10 cellular contexts compared by ENCODE assay signal in the genomic region with DNA sequence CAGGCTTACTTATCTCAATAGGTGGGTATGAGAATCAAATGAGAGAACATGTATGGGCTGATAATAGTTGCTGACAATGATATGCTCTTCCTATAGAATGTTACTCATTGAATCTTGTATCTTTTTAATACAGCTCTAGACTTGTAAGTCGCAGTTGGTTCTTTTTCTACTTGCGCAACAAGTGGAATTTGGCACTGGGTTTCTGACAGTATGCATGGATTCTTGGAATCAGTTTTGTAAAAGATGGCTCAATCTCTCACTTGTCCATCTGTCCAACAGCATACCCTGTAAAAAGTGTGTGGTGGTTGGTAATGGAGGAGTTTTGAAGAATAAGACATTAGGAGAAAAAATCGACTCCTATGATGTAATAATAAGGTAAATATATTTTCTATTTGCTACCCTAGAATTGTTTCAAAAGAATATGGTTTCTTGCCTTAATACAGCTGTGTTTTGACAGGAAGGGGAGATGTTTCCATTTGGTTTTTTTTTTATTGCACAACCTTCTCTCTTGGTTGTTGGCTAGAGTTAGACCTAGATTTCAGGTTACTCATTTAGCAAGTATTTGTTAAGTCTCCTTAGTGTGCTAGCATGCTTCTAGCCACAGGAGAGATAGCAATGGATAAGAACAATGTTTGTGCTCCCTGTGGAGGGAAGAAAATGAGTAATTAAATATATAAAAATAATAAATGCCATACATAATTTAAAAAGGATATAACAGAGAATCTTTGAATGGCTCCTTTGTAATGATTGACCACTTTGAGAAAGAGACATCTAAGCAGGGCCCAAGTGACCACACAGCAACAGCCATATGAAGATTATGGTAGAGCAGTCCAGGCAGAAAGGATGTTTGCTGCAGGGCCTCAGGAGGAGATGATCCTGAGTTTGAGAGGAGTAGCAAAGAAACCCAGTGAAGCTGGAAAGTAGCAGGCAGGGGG. TPM values are rescaled to one million over a fixed set of nuclear protein-coding genes. Genes with fewer than 3 reads are reported as not detected.
A peak's percentile ranks its signal among the peaks of the same experiment; 100 is the strongest.
DNase-seq lines count a peak whose midpoint lies in the region; ATAC-seq and TF ChIP-seq lines count a peak whose summit lies in the region.
"Had no signal": no experiment of that assay in that cellular context is flagged by ENCODE, and none has a peak within 500 bp of the region (broad histone marks: within the 10 kb centered on the region; RNA-seq: fewer than 3 reads in every experiment).

No MANE protein-coding gene starts in this region.

- peak overlapping the region; percentile 49 for H3K27ac Mint-ChIP-seq in activated T-helper 1 cell treated with anti-CD3 and anti-CD28 coated beads, Interleukin-12 subunit alpha, Interleukin-12 subunit beta, Interleukin-2, Interleukin-4 antibody, amounts not matched to agents 30 ng/mL and 10 ng/mL and 1 ng/mL, durations not matched to agents 14 hours and 24 hours and 36 hours
- H3K27ac Mint-ChIP-seq: activated naive CD4-positive, alpha-beta T cell treated with anti-CD3 and anti-CD28 coated beads, Interleukin-2, amount 10 ng/mL, durations not matched to agents 7 days and 5 days had no signal

- TF ChIP-seq CTCF in left ventricle myocardium inferior (IDR thresholded peaks at IDR 0.05; ENCODE audit: borderline replicate concordance) (no peak), suprapubic skin (IDR thresholded peaks at IDR 0.05) (no peak), GM10248 (IDR thresholded peaks at IDR 0.05; ENCODE audit: control extremely low read depth, extremely low read depth, low read depth, missing control alignments) (no peak)

- TF ChIP-seq POLR2A in suprapubic skin (IDR thresholded peaks at IDR 0.05), result no peak

- POLR2A ChIA-PET in GM10248 (lab: Yijun Ruan, JAX), result no interaction called here

- WGBS in suprapubic skin, result 65% methylated on average over 3 of the region's 3 CpGs

- H3K4me3 Mint-ChIP-seq in activated T-helper 1 cell treated with anti-CD3 and anti-CD28 coated beads, Interleukin-12 subunit alpha, Interleukin-12 subunit beta, Interleukin-2, Interleukin-4 antibody, amounts not matched to agents 30 ng/mL and 10 ng/mL and 1 ng/mL, durations not matched to agents 14 hours and 24 hours and 36 hours, result no peak overlapping the region
- H3K4me3 Mint-ChIP-seq: activated naive CD4-positive, alpha-beta T cell treated with anti-CD3 and anti-CD28 coated beads, Interleukin-2, amount 10 ng/mL, durations not matched to agents 7 days and 5 days; nephron had no signal

- H3K4me3 ChIP-seq in left ventricle myocardium inferior, result no peak overlapping the region
- no peak overlapping the region for H3K4me3 ChIP-seq in suprapubic skin

- ATAC-seq in HG03469 (IDR thresholded peaks at IDR 0.05; ENCODE audit: unreplicated experiment) (no peak), GM19463 (IDR thresholded peaks at IDR 0.05; ENCODE audit: unreplicated experiment) (no peak)

- H3K4me1 Mint-ChIP-seq in activated T-helper 1 cell treated with anti-CD3 and anti-CD28 coated beads, Interleukin-12 subunit alpha, Interleukin-12 subunit beta, Interleukin-2, Interleukin-4 antibody, amounts not matched to agents 30 ng/mL and 10 ng/mL and 1 ng/mL, durations not matched to agents 14 hours and 24 hours and 36 hours (ENCODE audit: low read depth), result peaks cover 11% of the 10 kb centered on the region
- H3K4me1 Mint-ChIP-seq: activated naive CD4-positive, alpha-beta T cell treated with anti-CD3 and anti-CD28 coated beads, Interleukin-2, amount 10 ng/mL, durations not matched to agents 7 days and 5 days had no signal

- H3K9me3 ChIP-seq in left ventricle myocardium inferior (replicated peaks) (no peaks in the 10 kb centered on the region), suprapubic skin (no peaks in the 10 kb centered on the region)

- CTCF ChIA-PET in GM10248 (lab: Yijun Ruan, JAX), result interaction anchor here (1.4 to 4.3 kb wide), 4 partner anchors 13 to 302 kb away, joined by 3 to 22 read pairs (median 4); no protein-coding TSS in a partner anchor

- intact Hi-C loops in activated T-helper 1 cell treated with anti-CD3 and anti-CD28 coated beads, Interleukin-12 subunit alpha, Interleukin-12 subunit beta, Interleukin-2, Interleukin-4 antibody, amounts not matched to agents 30 ng/mL and 10 ng/mL and 1 ng/mL, durations not matched to agents 14 hours and 24 hours and 36 hours (cut with micrococcal nuclease), result no loop called here
- intact Hi-C loops in left ventricle myocardium inferior (cut with micrococcal nuclease), result no loop called here

- peaks cover 64% of the 10 kb centered on the region for H3K4me1 ChIP-seq in left ventricle myocardium inferior
- peaks cover 35% of the 10 kb centered on the region for H3K4me1 ChIP-seq in suprapubic skin

- H3K36me3 Mint-ChIP-seq in activated T-helper 1 cell treated with anti-CD3 and anti-CD28 coated beads, Interleukin-12 subunit alpha, Interleukin-12 subunit beta, Interleukin-2, Interleukin-4 antibody, amounts not matched to agents 30 ng/mL and 10 ng/mL and 1 ng/mL, durations not matched to agents 14 hours and 24 hours and 36 hours (ENCODE audit: low read depth), result no peaks in the 10 kb centered on the region
- H3K36me3 Mint-ChIP-seq: activated naive CD4-positive, alpha-beta T cell treated with anti-CD3 and anti-CD28 coated beads, Interleukin-2, amount 10 ng/mL, durations not matched to agents 7 days and 5 days had no signal

- TF ChIP-seq EP300 in suprapubic skin (IDR thresholded peaks at IDR 0.05), result no peak

- no peaks in the 10 kb centered on the region for H3K9me3 Mint-ChIP-seq in activated T-helper 1 cell treated with anti-CD3 and anti-CD28 coated beads, Interleukin-12 subunit alpha, Interleukin-12 subunit beta, Interleukin-2, Interleukin-4 antibody, amounts not matched to agents 30 ng/mL and 10 ng/mL and 1 ng/mL, durations not matched to agents 14 hours and 24 hours and 36 hours
- H3K9me3 Mint-ChIP-seq: activated naive CD4-positive, alpha-beta T cell treated with anti-CD3 and anti-CD28 coated beads, Interleukin-2, amount 10 ng/mL, durations not matched to agents 7 days and 5 days; nephron had no signal

- DNase-seq in HS-27A (ENCODE audit: low read depth) (peak; percentile 60), left ventricle myocardium inferior (no peak), suprapubic skin (ENCODE audit: low spot score in 2 of 2) (no peak), GM10248 (ENCODE audit: extremely low spot score) (no peak)
- no peak for DNase-seq in activated T-helper 1 cell treated with anti-CD3 and anti-CD28 coated beads, Interleukin-12 subunit alpha, Interleukin-12 subunit beta, Interleukin-2, Interleukin-4 antibody, amounts not matched to agents 30 ng/mL and 10 ng/mL and 1 ng/mL, durations not matched to agents 14 hours and 24 hours and 36 hours (ENCODE audit: low spot score)
- DNase-seq: activated naive CD4-positive, alpha-beta T cell treated with anti-CD3 and anti-CD28 coated beads, Interleukin-2, amount 10 ng/mL, durations not matched to agents 7 days and 5 days; NCI-H510A had no signal

- H3K36me3 ChIP-seq in left ventricle myocardium inferior, result no peaks in the 10 kb centered on the region
- H3K36me3 ChIP-seq in suprapubic skin, result no peaks in the 10 kb centered on the region

- H3K27me3 Mint-ChIP-seq in activated T-helper 1 cell treated with anti-CD3 and anti-CD28 coated beads, Interleukin-12 subunit alpha, Interleukin-12 subunit beta, Interleukin-2, Interleukin-4 antibody, amounts not matched to agents 30 ng/mL and 10 ng/mL and 1 ng/mL, durations not matched to agents 14 hours and 24 hours and 36 hours (ENCODE audit: insufficient read depth), result peaks cover 6% of the 10 kb centered on the region

- peak overlapping the region; percentile 71 for H3K27ac ChIP-seq in left ventricle myocardium inferior (replicated peaks)
- peak overlapping the region; percentile 64 for H3K27ac ChIP-seq in suprapubic skin

- H3K27me3 ChIP-seq in left ventricle myocardium inferior (ENCODE audit: low read depth), result no peaks in the 10 kb centered on the region
- H3K27me3 ChIP-seq in suprapubic skin, result no peaks in the 10 kb centered on the region

RNA-seq across cellular contexts. Expression of a gene that starts 21.8 kb away (rescaled TPM):
- total RNA-seq in activated T-helper 1 cell treated with anti-CD3 and anti-CD28 coated beads, Interleukin-12 subunit alpha, Interleukin-12 subunit beta, Interleukin-2, Interleukin-4 antibody, amounts not matched to agents 30 ng/mL and 10 ng/mL and 1 ng/mL, durations not matched to agents 14 hours and 24 hours and 36 hours, result 0.44 and 0.83 TPM in 2 replicates
- total RNA-seq in left ventricle myocardium inferior (52.5 TPM), suprapubic skin (10 to 100 TPM; 13.1 to 48.0 (median 20.6) TPM)
